Comparison of ENCODE assay signal across 8 cellular contexts in genomic region chr2:242031481-242032019, GRCh38.
DNase-seq lines count a peak whose midpoint lies in the region; ATAC-seq and TF ChIP-seq lines count a peak whose summit lies in the region.

No MANE protein-coding gene starts in this region.

- intact Hi-C loops in Right ventricle myocardium inferior (cut with DNase I), result no loop called here

- TF ChIP-seq CTCF in GM13976 (IDR thresholded peaks at IDR 0.05; ENCODE audit: borderline replicate concordance, control extremely low read depth, extremely low read depth, insufficient read depth, missing control alignments), result no peak

- peak; percentile 90 for ATAC-seq in stimulated activated naive CD8-positive, alpha-beta T cell treated with anti-CD3 and anti-CD28 coated beads, Interleukin-15, Interleukin-2, amounts not matched to agents 100 U/mL and 50 U/mL, for 24 hours
- no peak for ATAC-seq in Right ventricle myocardium inferior

- in situ Hi-C loops in GM13976 (cut with MboI; ENCODE audit: low sequenced_read_pairs, unreplicated experiment), result no loop called here

- peak; percentile 18 for DNase-seq in activated CD4-positive, CD25-positive, alpha-beta regulatory T cell treated with anti-CD3 and anti-CD28 coated beads, Interleukin-2, amount 50 U/mL, for 16 hours (ENCODE audit: low read depth, low spot score)
- DNase-seq in activated CD4-positive, CD25-positive, alpha-beta regulatory T cell treated with anti-CD3 and anti-CD28 coated beads, Interleukin-2, amount 50 U/mL, for 72 hours, result no peak
- DNase-seq in activated T-cell treated with anti-CD3 and anti-CD28 coated beads, Interleukin-2, amount 50 U/mL, for 1 hour, result peak; percentile 64
- DNase-seq in hepatic stellate cell (ENCODE audit: low spot score) (peak; percentile 64), GM13976 (ENCODE audit: low spot score) (no peak), Right ventricle myocardium inferior (ENCODE audit: missing footprints) (no peak), NAMALWA (ENCODE audit: low spot score) (no peak)
- peak; percentile 42 for DNase-seq in stimulated activated naive CD8-positive, alpha-beta T cell treated with anti-CD3 and anti-CD28 coated beads, Interleukin-15, Interleukin-2, amounts not matched to agents 100 U/mL and 50 U/mL, for 24 hours

Comparison
In these comparisons a context has a peak if more than half of its experiments do, and no peak if none do; other contexts are left out.
1. DNase-seq: peak in activated CD4-positive, CD25-positive, alpha-beta regulatory T cell treated with anti-CD3 and anti-CD28 coated beads, Interleukin-2, amount 50 U/mL, for 16 hours (single experiment), activated T-cell treated with anti-CD3 and anti-CD28 coated beads, Interleukin-2, amount 50 U/mL, for 1 hour (single experiment), hepatic stellate cell (single experiment) and stimulated activated naive CD8-positive, alpha-beta T cell treated with anti-CD3 and anti-CD28 coated beads, Interleukin-15, Interleukin-2, amounts not matched to agents 100 U/mL and 50 U/mL, for 24 hours (single experiment); none in activated CD4-positive, CD25-positive, alpha-beta regulatory T cell treated with anti-CD3 and anti-CD28 coated beads, Interleukin-2, amount 50 U/mL, for 72 hours (single experiment), GM13976 (single experiment), Right ventricle myocardium inferior (single experiment) and NAMALWA (single experiment).